17 cellular contexts compared by ENCODE assay signal in genomic region chr1:95723346-95723745, GRCh38.
"Had no signal": no experiment of that assay in that cellular context is flagged by ENCODE, and none has a peak within 500 bp of the region (broad histone marks: within the 10 kb centered on the region; RNA-seq: fewer than 3 reads in every experiment).

No MANE protein-coding gene starts in this region.

- H3K4me3 ChIP-seq: esophagus muscularis mucosa, testis, transverse colon had no signal

- H3K27me3 Mint-ChIP-seq: stimulated activated naive B cell treated with anti-CD40 and anti-IgM and Interleukin-4, amounts not matched to agents 10 μg/mL and 1 μg/mL and 100 μg/mL, for 72 hours; stimulated activated naive CD8-positive, alpha-beta T cell treated with anti-CD3 and anti-CD28 coated beads, Interleukin-15, amount 100 ng/mL, for 72 hours had no signal

- H3K4me1 Mint-ChIP-seq: natural killer cell; neural crest cell; stimulated activated naive B cell treated with anti-CD40 and anti-IgM and Interleukin-4, amounts not matched to agents 10 μg/mL and 1 μg/mL and 100 μg/mL, for 72 hours; stimulated activated naive CD8-positive, alpha-beta T cell treated with anti-CD3 and anti-CD28 coated beads, Interleukin-15, amount 100 ng/mL, for 72 hours had no signal

- DNase-seq: cerebellar nuclear complex; effector CD4-positive, alpha-beta T cell; endodermal cell; foreskin fibroblast; kidney glomerular epithelial cell; natural killer cell; posterior cingulate gyrus; stimulated activated CD4-positive, alpha-beta T cell treated with anti-CD3 and anti-CD28 coated beads, Interleukin-2, amount 100 ng/mL, for 24 hours; stimulated activated CD4-positive, alpha-beta T cell treated with anti-CD3 and anti-CD28 coated beads, Interleukin-4, amount 100 ng/mL, for 4 hours; stimulated activated naive B cell treated with anti-CD40 and anti-IgM and Interleukin-4, amounts not matched to agents 10 μg/mL and 1 μg/mL and 100 μg/mL, for 72 hours; stimulated activated naive CD8-positive, alpha-beta T cell treated with anti-CD3 and anti-CD28 coated beads, Interleukin-15, amount 100 ng/mL, for 72 hours; testis; transverse colon had no signal

- H3K27ac ChIP-seq: esophagus muscularis mucosa, testis, transverse colon had no signal

- ATAC-seq: natural killer cell; sciatic nerve; stimulated activated naive B cell treated with anti-CD40 and anti-IgM and Interleukin-4, amounts not matched to agents 10 μg/mL and 1 μg/mL and 100 μg/mL, for 72 hours; stimulated activated naive CD8-positive, alpha-beta T cell treated with anti-CD3 and anti-CD28 coated beads, Interleukin-15, amount 100 ng/mL, for 72 hours had no signal

- H3K4me3 Mint-ChIP-seq: endodermal cell; mesothelial cell of epicardium; natural killer cell; neural crest cell; stimulated activated naive B cell treated with anti-CD40 and anti-IgM and Interleukin-4, amounts not matched to agents 10 μg/mL and 1 μg/mL and 100 μg/mL, for 72 hours; stimulated activated naive CD8-positive, alpha-beta T cell treated with anti-CD3 and anti-CD28 coated beads, Interleukin-15, amount 100 ng/mL, for 72 hours had no signal

- H3K27me3 ChIP-seq: esophagus muscularis mucosa, testis, transverse colon had no signal

- H3K27ac Mint-ChIP-seq: endodermal cell; mesothelial cell of epicardium; natural killer cell; stimulated activated naive B cell treated with anti-CD40 and anti-IgM and Interleukin-4, amounts not matched to agents 10 μg/mL and 1 μg/mL and 100 μg/mL, for 72 hours; stimulated activated naive CD8-positive, alpha-beta T cell treated with anti-CD3 and anti-CD28 coated beads, Interleukin-15, amount 100 ng/mL, for 72 hours had no signal

- H3K9me3 ChIP-seq: esophagus muscularis mucosa, testis, transverse colon had no signal

- H3K4me1 ChIP-seq: testis, transverse colon had no signal

- H3K36me3 ChIP-seq: esophagus muscularis mucosa, transverse colon had no signal

- H3K36me3 Mint-ChIP-seq: mesothelial cell of epicardium; natural killer cell; stimulated activated naive B cell treated with anti-CD40 and anti-IgM and Interleukin-4, amounts not matched to agents 10 μg/mL and 1 μg/mL and 100 μg/mL, for 72 hours had no signal

- H3K9me3 Mint-ChIP-seq: endodermal cell, mesothelial cell of epicardium had no signal
